Comparison of ENCODE assay signal across 9 cellular contexts in genomic region chr3:16849795-16850194, GRCh38. TPM values are rescaled to one million over a fixed set of nuclear protein-coding genes. Genes with fewer than 3 reads are reported as not detected.
DNase-seq lines count a peak whose midpoint lies in the region; ATAC-seq, FAIRE-seq and TF ChIP-seq lines count a peak whose summit lies in the region.
"Had no signal": no experiment of that assay in that cellular context is flagged by ENCODE, and none has a peak within 500 bp of the region (broad histone marks: within the 10 kb centered on the region; RNA-seq: fewer than 3 reads in every experiment).

No MANE protein-coding gene starts in this region.

- H3K36me3 Mint-ChIP-seq in astrocyte (ENCODE audit: low read depth, unreplicated experiment), result no peaks in the 10 kb centered on the region
- peaks cover 5% of the 10 kb centered on the region for H3K36me3 Mint-ChIP-seq in glutamatergic neuron (ENCODE audit: unreplicated experiment)

- H3K36me3 ChIP-seq in HEK293 (ENCODE audit: control insufficient read depth in 2 of 2, insufficient read depth in 1 of 2, low read length in 2 of 2), result no peaks in the 10 kb centered on the region
- no peaks in the 10 kb centered on the region for H3K36me3 ChIP-seq in astrocyte (ENCODE audit: insufficient read depth, low read length)
- no peaks in the 10 kb centered on the region for H3K36me3 ChIP-seq in lung (ENCODE audit: control insufficient read depth in 2 of 2, insufficient read depth in 2 of 2, low read length in 2 of 2)
- H3K36me3 ChIP-seq: uterus had no signal

- H3K9me3 ChIP-seq in HEK293 (ENCODE audit: control insufficient read depth, insufficient read depth, low read depth, low read length) (no peaks in the 10 kb centered on the region), astrocyte (ENCODE audit: insufficient read depth, low read depth, low read length) (no peaks in the 10 kb centered on the region), lung (ENCODE audit: control insufficient read depth in 2 of 2, insufficient read depth in 1 of 2, low read length in 1 of 2) (no peaks in the 10 kb centered on the region)
- H3K9me3 ChIP-seq: uterus had no signal

- H4K20me1 ChIP-seq in astrocyte (ENCODE audit: insufficient read depth, low read length), result no peaks in the 10 kb centered on the region

- H3K27me3 Mint-ChIP-seq in astrocyte (ENCODE audit: low read depth, unreplicated experiment) (no peaks in the 10 kb centered on the region), glutamatergic neuron (ENCODE audit: unreplicated experiment) (no peaks in the 10 kb centered on the region)

- no peaks in the 10 kb centered on the region for H3K79me2 ChIP-seq in astrocyte (ENCODE audit: insufficient read depth, low read length)

- CTCF ChIA-PET in HEK293 (lab: Yijun Ruan, JAX), result no interaction called here

- H3K27me3 ChIP-seq in astrocyte (ENCODE audit: insufficient read depth, low read length), result peaks cover 2% of the 10 kb centered on the region
- no peaks in the 10 kb centered on the region for H3K27me3 ChIP-seq in lung (ENCODE audit: control insufficient read depth, insufficient read depth)
- H3K27me3 ChIP-seq: uterus had no signal

- H3K4me3 Mint-ChIP-seq in astrocyte (ENCODE audit: unreplicated experiment) (no peak overlapping the region), glutamatergic neuron (ENCODE audit: unreplicated experiment) (no peak overlapping the region)

- TF ChIP-seq CTCF in HEK293 (tag by site-specific recombination; IDR thresholded peaks at IDR 0.05), result no peak
- TF ChIP-seq CTCF in astrocyte (IDR thresholded peaks at IDR 0.05; ENCODE audit: insufficient read depth, low read depth, low read length), result no peak
- TF ChIP-seq CTCF in lung (IDR thresholded peaks at IDR 0.05; ENCODE audit: control extremely low read depth, extremely low read depth), result no peak
- no peak for TF ChIP-seq CTCF in glutamatergic neuron (IDR thresholded peaks at IDR 0.05; ENCODE audit: partially characterized antibody, unreplicated experiment)

- 7 to 39% methylated on average over 3 of the region's 3 CpGs for WGBS in lung, 2 donors

- H3K27ac Mint-ChIP-seq in astrocyte (ENCODE audit: unreplicated experiment), result peak overlapping the region; percentile 43
- no peak overlapping the region for H3K27ac Mint-ChIP-seq in glutamatergic neuron (ENCODE audit: unreplicated experiment)

- FAIRE-seq in astrocyte (lab: Jason Lieb, UNC), result no peak

- peak; percentile 23 for DNase-seq in Ammon's horn (ENCODE audit: low spot score)
- peak; percentile 68 for DNase-seq in astrocyte (ENCODE audit: low read depth)
- no peak for DNase-seq in lung (ENCODE audit: low spot score)
- DNase-seq in NCI-H2227 treated with DMSO at 0.1 percent for 48 hours (lab: John Stamatoyannopoulos, UW), result no peak
- DNase-seq in glutamatergic neuron, result no peak

- ATAC-seq in lung (ENCODE audit: insufficient read depth, low FRiP score) (peak; percentile 35), GM19324 (IDR thresholded peaks at IDR 0.05; ENCODE audit: low FRiP score, unreplicated experiment) (no peak), HG02610 (IDR thresholded peaks at IDR 0.05; ENCODE audit: unreplicated experiment) (no peak)

- POLR2A ChIA-PET in HEK293 (lab: Yijun Ruan, JAX), result no interaction called here

- H3K4me3 ChIP-seq in HEK293 (ENCODE audit: low read depth, low read length) (no peak overlapping the region), astrocyte (ENCODE audit: insufficient read depth, low read depth, low read length) (no peak overlapping the region), lung (no peak overlapping the region)
- H3K4me3 ChIP-seq: uterus had no signal

- H3K4me1 Mint-ChIP-seq in astrocyte (ENCODE audit: low read depth, unreplicated experiment), result peaks cover 10% of the 10 kb centered on the region
- H3K4me1 Mint-ChIP-seq in glutamatergic neuron (ENCODE audit: low read depth, unreplicated experiment), result peaks cover 18% of the 10 kb centered on the region

- no peak overlapping the region for H3K9ac ChIP-seq in astrocyte (ENCODE audit: low read length)

- H3K9me3 Mint-ChIP-seq in astrocyte (ENCODE audit: unreplicated experiment) (no peaks in the 10 kb centered on the region), glutamatergic neuron (ENCODE audit: unreplicated experiment) (peaks cover 2% of the 10 kb centered on the region)

- H3K4me1 ChIP-seq in HEK293 (ENCODE audit: control insufficient read depth, insufficient read depth, low read length), result no peaks in the 10 kb centered on the region
- peaks cover 9% of the 10 kb centered on the region for H3K4me1 ChIP-seq in astrocyte (ENCODE audit: insufficient read depth, low read length)
- peaks cover 0 to 6% of the 10 kb centered on the region in 2 donors for H3K4me1 ChIP-seq in lung (ENCODE audit: control insufficient read depth in 2 of 2, insufficient read depth in 2 of 2, low read length in 2 of 2)
- H3K4me1 ChIP-seq: uterus had no signal

- peak overlapping the region; percentile 70 for H3K4me2 ChIP-seq in astrocyte (ENCODE audit: low read length)

- H3K27ac ChIP-seq in HEK293 (ENCODE audit: extremely low read depth, low read depth, low read length) (no peak overlapping the region), astrocyte (ENCODE audit: low read depth, low read length) (no peak overlapping the region), lung (ENCODE audit: low read depth in 1 of 2, low read length in 1 of 2) (no peak overlapping the region)
- H3K27ac ChIP-seq: uterus had no signal

- peak overlapping the region; percentile 57 for H2AFZ ChIP-seq in astrocyte (ENCODE audit: low read depth, low read length)

TF ChIP-seq in HEK293, 187 proteins besides CTCF, POLR2A, EP300 and RAD21:
- no peak for TF ChIP-seq ZEB2 (tag by site-specific recombination; IDR thresholded peaks at IDR 0.05)
- TF ChIP-seq ZSCAN23 (tag by site-specific recombination; IDR thresholded peaks at IDR 0.05), result no peak
- 0 out of 2 replicates have a peak, but pooled peaks have one; percentile 28 for TF ChIP-seq ZNF664 (tag by site-specific recombination; IDR thresholded peaks at IDR 0.05)
TF ChIP-seq in HEK293: peak in this region for 1.

RNA-seq across cellular contexts. Expression of gene PLCL2, which starts 35.0 kb away (rescaled TPM):
- total RNA-seq in astrocyte (3.1 and 3.9 TPM in 2 replicates), lung (10 to 100 TPM in 1 of 2 donors, 1 to 10 TPM in 1; 7.9 to 16.7 TPM), glutamatergic neuron (ENCODE audit: unreplicated experiment) (71.1 TPM)
- 1 to 10 TPM; 1.0 to 6.3 TPM for polyA plus RNA-seq in lung

Comparison
In these comparisons a context has a peak if more than half of its experiments do, and no peak if none do; other contexts are left out.
1. DNase-seq: peak in Ammon's horn (single experiment) and astrocyte (single experiment); none in lung (single experiment), NCI-H2227 treated with DMSO at 0.1 percent for 48 hours (single experiment) and glutamatergic neuron (single experiment).